Comparison of ENCODE assay signal across 1 cellular context in the genomic region with DNA sequence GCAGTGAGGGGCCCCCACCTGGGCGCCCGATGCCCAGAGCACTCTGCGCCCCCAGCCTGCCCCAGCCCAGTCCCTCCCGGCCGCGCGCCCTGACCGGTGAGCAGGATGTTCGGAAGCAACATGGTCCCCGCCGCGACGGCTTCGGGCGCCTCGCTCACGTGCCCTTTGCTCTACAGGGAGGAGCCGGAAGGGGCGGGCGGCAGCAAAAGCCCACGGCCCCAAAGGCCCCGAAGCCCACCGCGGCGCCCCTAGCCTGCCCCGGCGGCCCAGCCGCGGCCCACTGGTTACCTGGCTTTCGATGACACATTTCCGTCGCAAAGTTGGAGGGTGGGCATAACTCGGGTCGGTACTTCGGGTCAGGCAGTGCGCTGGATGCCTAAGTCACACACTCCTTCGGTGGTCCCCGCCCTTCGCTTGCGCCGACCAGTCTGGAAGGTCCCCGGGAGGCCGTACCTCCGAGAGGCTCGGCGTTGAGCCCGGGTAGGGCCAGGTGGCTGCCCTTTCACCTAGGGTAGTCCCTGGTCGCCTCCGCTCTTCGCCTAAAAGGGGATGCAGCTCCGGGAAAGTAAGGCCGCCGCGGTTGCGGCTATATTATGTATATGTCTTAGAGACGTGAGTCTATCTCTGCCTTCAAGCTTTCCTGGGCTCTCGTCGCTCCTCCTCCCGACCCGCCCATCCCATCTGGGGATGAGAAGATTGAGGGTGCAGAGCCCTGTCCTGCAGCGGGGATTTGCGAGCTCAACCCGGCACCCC.
TF ChIP-seq lines count a peak whose summit lies in the region.

A gene (minus strand): TSS at position 152 of the 753 bp plus-strand sequence. CDS start 30 bp downstream, at position 122.
A gene with protein sequence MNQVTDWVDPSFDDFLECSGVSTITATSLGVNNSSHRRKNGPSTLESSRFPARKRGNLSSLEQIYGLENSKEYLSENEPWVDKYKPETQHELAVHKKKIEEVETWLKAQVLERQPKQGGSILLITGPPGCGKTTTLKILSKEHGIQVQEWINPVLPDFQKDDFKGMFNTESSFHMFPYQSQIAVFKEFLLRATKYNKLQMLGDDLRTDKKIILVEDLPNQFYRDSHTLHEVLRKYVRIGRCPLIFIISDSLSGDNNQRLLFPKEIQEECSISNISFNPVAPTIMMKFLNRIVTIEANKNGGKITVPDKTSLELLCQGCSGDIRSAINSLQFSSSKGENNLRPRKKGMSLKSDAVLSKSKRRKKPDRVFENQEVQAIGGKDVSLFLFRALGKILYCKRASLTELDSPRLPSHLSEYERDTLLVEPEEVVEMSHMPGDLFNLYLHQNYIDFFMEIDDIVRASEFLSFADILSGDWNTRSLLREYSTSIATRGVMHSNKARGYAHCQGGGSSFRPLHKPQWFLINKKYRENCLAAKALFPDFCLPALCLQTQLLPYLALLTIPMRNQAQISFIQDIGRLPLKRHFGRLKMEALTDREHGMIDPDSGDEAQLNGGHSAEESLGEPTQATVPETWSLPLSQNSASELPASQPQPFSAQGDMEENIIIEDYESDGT (plus strand): TSS at position 450 of the 753 bp plus-strand sequence. CDS start 2,391 bp downstream, outside the sequence.
A gene with protein sequence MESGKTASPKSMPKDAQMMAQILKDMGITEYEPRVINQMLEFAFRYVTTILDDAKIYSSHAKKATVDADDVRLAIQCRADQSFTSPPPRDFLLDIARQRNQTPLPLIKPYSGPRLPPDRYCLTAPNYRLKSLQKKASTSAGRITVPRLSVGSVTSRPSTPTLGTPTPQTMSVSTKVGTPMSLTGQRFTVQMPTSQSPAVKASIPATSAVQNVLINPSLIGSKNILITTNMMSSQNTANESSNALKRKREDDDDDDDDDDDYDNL (minus strand): TSS at position 152 of the 753 bp plus-strand sequence. CDS start 3,783 bp downstream, outside the sequence.

TF ChIP-seq in endothelial cell of umbilical vein, 7 proteins besides CTCF, POLR2A, EP300 and RAD21:
- TF ChIP-seq JUN (IDR thresholded peaks at IDR 0.05; ENCODE audit: borderline replicate concordance, insufficient read depth, insufficient read length, low read depth) = no peak
- no peak for TF ChIP-seq FOS (IDR thresholded peaks at IDR 0.05; ENCODE audit: borderline replicate concordance, insufficient read depth, low read length)
- peak; percentile 28 for TF ChIP-seq MYC (IDR thresholded peaks at IDR 0.05; ENCODE audit: low read depth, low read length)
- TF ChIP-seq POLR2AphosphoS5 (IDR thresholded peaks at IDR 0.05; ENCODE audit: insufficient read depth, low read depth, low read length) = peak; percentile 91
- TF ChIP-seq EZH2 (IDR thresholded peaks at IDR 0.05; ENCODE audit: borderline replicate concordance, low read depth, low read length, severe bottlenecking) = no peak
- TF ChIP-seq, protein P1, sequence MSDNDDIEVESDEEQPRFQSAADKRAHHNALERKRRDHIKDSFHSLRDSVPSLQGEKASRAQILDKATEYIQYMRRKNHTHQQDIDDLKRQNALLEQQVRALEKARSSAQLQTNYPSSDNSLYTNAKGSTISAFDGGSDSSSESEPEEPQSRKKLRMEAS (IDR thresholded peaks at IDR 0.05; ENCODE audit: insufficient read depth, insufficient read length) = peak; percentile 71
- no peak for TF ChIP-seq GATA2 (IDR thresholded peaks at IDR 0.05; ENCODE audit: insufficient read depth, insufficient read length, low read depth, low read length)
